Comparison of ENCODE assay signal across 1 cellular context in the genomic region with DNA sequence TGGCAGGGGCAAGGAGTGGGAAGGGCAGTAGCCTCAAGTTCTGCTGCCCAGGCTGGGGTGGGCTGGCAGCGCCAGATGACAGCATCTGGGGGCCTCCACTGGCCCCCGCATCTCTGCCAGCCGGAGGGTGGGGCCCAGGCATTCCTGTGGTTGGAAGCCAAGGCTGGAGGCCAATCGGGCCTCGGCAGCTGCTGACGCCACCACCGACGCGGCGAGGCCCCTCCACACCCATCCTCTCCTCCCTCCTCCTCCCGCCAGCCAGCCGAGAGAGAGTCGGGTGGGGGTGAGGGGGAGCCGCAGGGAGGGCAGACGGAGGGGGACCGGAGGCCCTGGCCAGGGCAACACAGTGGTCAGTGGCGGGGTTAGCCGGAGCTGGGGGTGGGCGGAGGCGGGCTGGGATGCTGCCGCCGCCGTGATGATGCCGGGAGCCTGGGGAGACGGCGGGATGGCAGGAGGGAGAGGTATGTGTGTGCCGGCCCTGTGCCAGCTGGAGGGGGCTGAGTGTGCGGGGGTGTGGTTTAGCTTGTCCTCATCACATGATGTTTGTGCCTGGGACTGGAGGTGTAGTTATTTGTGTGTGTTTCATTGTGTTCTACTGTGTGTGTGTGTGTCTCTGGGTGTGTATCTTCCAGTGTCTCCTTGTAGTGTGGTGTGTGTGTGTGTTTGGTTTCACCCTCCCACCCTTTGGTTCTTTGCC.
TF ChIP-seq lines count a peak whose summit lies in the region.

No MANE protein-coding gene starts in this region.

TF ChIP-seq in HepG2, 621 proteins besides CTCF, POLR2A, EP300 and RAD21 (continued from another document):
- peak; percentile 2; the same call in 1 of the 2 replicates for TF ChIP-seq ZNF687 (CRISPR knock-in tag; IDR thresholded peaks at IDR 0.05)
TF ChIP-seq in HepG2: peak in this region for 3.
